11 cellular contexts compared by ENCODE assay signal in the genomic region with DNA sequence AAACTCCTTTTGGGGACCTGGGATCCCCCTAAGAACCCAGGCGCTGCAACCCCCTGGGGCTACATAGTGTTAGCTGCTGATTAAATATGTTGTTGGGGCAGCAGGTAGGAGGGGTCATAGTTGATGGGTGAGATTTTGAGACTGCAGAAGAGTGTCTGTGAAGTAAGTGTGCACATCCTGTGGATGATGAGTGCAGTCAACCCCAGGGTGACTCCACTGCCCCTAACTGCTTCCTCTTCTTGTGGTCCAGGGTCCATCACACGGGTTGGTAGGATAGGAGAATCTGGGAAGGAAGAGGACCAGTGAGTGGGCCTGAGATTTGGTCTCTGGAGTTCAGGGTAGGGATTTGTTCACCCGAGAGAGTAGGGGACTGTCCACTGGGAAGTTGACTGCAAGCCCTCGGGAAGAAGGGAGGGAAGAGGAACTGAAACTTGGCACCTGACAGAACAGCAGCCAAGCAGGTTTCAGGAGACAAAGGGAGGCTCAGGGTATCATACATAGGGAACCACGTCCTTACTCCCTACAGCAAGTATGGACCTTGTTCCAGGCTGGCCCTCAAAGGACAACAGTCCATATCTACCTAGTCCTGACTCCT. TPM values are rescaled to one million over a fixed set of nuclear protein-coding genes. Genes with fewer than 3 reads are reported as not detected.
DNase-seq lines count a peak whose midpoint lies in the region; ATAC-seq and TF ChIP-seq lines count a peak whose summit lies in the region.
"Had no signal": no experiment of that assay in that cellular context is flagged by ENCODE, and none has a peak within 500 bp of the region (broad histone marks: within the 10 kb centered on the region; RNA-seq: fewer than 3 reads in every experiment).

No MANE protein-coding gene starts in this region.

- H3K36me3 Mint-ChIP-seq in activated naive CD8-positive, alpha-beta T cell treated with anti-CD3 and anti-CD28 coated beads for 36 hours: peaks cover 10% of the 10 kb centered on the region
- H3K36me3 Mint-ChIP-seq in memory B cell: no peaks in the 10 kb centered on the region

- H3K9me3 Mint-ChIP-seq in activated naive CD8-positive, alpha-beta T cell treated with anti-CD3 and anti-CD28 coated beads for 36 hours: no peaks in the 10 kb centered on the region
- no peaks in the 10 kb centered on the region for H3K9me3 Mint-ChIP-seq in memory B cell

- H3K27ac ChIP-seq in left ventricle myocardium inferior (replicated peaks) (no peak overlapping the region), vagina (peak overlapping the region; percentile 31)

- intact Hi-C loops in left ventricle myocardium inferior (cut with micrococcal nuclease) (no loop called here), Right ventricle myocardium superior (cut with DNase I) (no loop called here), vagina (cut with DNase I) (no loop called here)

- H3K4me1 ChIP-seq in left ventricle myocardium inferior: peaks cover 8% of the 10 kb centered on the region
- H3K4me1 ChIP-seq in vagina: peaks cover 14% of the 10 kb centered on the region

- ATAC-seq in Right ventricle myocardium superior (ENCODE audit: poor library complexity) (no peak), memory B cell (ENCODE audit: low read depth) (no peak)

- no peak for DNase-seq in left ventricle myocardium inferior
- DNase-seq in Right ventricle myocardium superior: no peak
- DNase-seq in activated naive CD8-positive, alpha-beta T cell treated with anti-CD3 and anti-CD28 coated beads for 36 hours: no peak
- no peak for DNase-seq in memory B cell (ENCODE audit: low spot score in 2 of 2)
- DNase-seq in vagina (ENCODE audit: extremely low spot score in 2 of 2): no peak
- no peak for DNase-seq in GF-D8 (lab: John Stamatoyannopoulos, UW)
- DNase-seq in NCI-H69 (lab: John Stamatoyannopoulos, UW): no peak
- DNase-seq in NCI-H510A (lab: John Stamatoyannopoulos, UW): no peak
- DNase-seq: NCI-H187 treated with DMSO at 0.1 percent for 48 hours had no signal

- peaks cover 33% of the 10 kb centered on the region for H3K4me1 Mint-ChIP-seq in activated naive CD8-positive, alpha-beta T cell treated with anti-CD3 and anti-CD28 coated beads for 36 hours
- peaks cover 36% of the 10 kb centered on the region for H3K4me1 Mint-ChIP-seq in memory B cell

- H3K4me3 ChIP-seq in left ventricle myocardium inferior: peak overlapping the region; percentile 73
- peak overlapping the region; percentile 45 to 50 for H3K4me3 ChIP-seq in vagina

- H3K27me3 Mint-ChIP-seq in activated naive CD8-positive, alpha-beta T cell treated with anti-CD3 and anti-CD28 coated beads for 36 hours: no peaks in the 10 kb centered on the region
- H3K27me3 Mint-ChIP-seq in memory B cell: no peaks in the 10 kb centered on the region

- TF ChIP-seq POLR2A in vagina (IDR thresholded peaks at IDR 0.05): no peak

- H3K9me3 ChIP-seq in left ventricle myocardium inferior (replicated peaks) (no peaks in the 10 kb centered on the region), vagina (no peaks in the 10 kb centered on the region)

- H3K27ac Mint-ChIP-seq in activated naive CD8-positive, alpha-beta T cell treated with anti-CD3 and anti-CD28 coated beads for 36 hours: peak overlapping the region; percentile 82
- H3K27ac Mint-ChIP-seq in memory B cell: peak overlapping the region; percentile 53

- H3K27me3 ChIP-seq in left ventricle myocardium inferior (ENCODE audit: low read depth) (no peaks in the 10 kb centered on the region), vagina (no peaks in the 10 kb centered on the region)

- H3K36me3 ChIP-seq in left ventricle myocardium inferior (no peaks in the 10 kb centered on the region), vagina (no peaks in the 10 kb centered on the region)

- H3K4me3 Mint-ChIP-seq in activated naive CD8-positive, alpha-beta T cell treated with anti-CD3 and anti-CD28 coated beads for 36 hours: peak overlapping the region; percentile 78
- H3K4me3 Mint-ChIP-seq in memory B cell: peak overlapping the region; percentile 77

- no peak for TF ChIP-seq CTCF in left ventricle myocardium inferior (IDR thresholded peaks at IDR 0.05; ENCODE audit: borderline replicate concordance)
- TF ChIP-seq CTCF in vagina (IDR thresholded peaks at IDR 0.05): no peak

RNA-seq across cellular contexts. Expression of a gene that starts 8.5 kb away (rescaled TPM):
- total RNA-seq in left ventricle myocardium inferior: 7.9 TPM
- 7.4 TPM for total RNA-seq in Right ventricle myocardium superior
- total RNA-seq in activated naive CD8-positive, alpha-beta T cell treated with anti-CD3 and anti-CD28 coated beads for 36 hours: 10 to 100 TPM; 22.8 to 25.8 TPM
- 27.0 TPM for total RNA-seq in vagina

RNA-seq across cellular contexts. Expression of a gene that starts 30.0 kb away (rescaled TPM):
- total RNA-seq in left ventricle myocardium inferior: not detected
- total RNA-seq in Right ventricle myocardium superior: not detected
- not detected for total RNA-seq in activated naive CD8-positive, alpha-beta T cell treated with anti-CD3 and anti-CD28 coated beads for 36 hours
- not detected for total RNA-seq in vagina
- total RNA-seq: Daoy, liver had no signal
